Comparison of ENCODE assay signal across 22 cellular contexts in the genomic region with DNA sequence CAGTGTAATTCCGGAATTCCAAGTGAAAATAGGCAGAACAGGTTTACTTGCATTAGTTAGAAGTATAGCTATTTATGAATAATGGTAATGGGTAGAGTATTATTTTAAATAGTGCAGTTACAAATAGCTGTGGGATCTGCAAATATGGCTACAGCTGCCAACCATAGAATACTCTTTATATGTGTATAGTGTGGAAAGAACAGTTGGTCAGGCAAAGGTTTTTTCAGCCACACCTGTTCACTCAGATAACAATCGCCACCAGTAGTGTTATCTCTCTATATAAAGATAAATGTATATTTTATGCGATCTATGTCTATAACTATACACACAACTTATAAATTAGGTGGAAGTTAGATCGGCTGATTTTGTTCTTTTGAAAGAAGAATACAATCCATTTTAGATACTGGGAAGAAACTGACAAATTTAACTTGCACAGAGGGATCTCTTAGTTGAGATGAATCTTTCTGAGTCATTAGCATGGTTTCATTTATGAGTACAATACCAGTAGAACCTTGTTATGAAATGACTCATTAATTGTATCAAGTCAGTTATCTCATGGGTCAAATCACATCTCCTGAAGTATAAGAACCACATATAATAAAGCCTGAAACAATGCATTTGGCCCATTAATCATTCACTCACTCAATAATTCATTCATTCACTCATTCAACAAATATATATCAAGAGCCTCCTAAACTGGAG.
DNase-seq lines count a peak whose midpoint lies in the region; ATAC-seq lines count a peak whose summit lies in the region.
"Had no signal": no experiment of that assay in that cellular context is flagged by ENCODE, and none has a peak within 500 bp of the region (broad histone marks: within the 10 kb centered on the region; RNA-seq: fewer than 3 reads in every experiment).

No MANE protein-coding gene starts in this region.

- H3K27me3 ChIP-seq in CD8-positive, alpha-beta memory T cell (ENCODE audit: insufficient read depth, low read length, poor library complexity, severe bottlenecking), result no peaks in the 10 kb centered on the region
- H3K27me3 ChIP-seq: Peyer's patch, testis had no signal

- ATAC-seq in GM18868 (IDR thresholded peaks at IDR 0.05; ENCODE audit: unreplicated experiment) (peak; percentile 45), HG03520 (IDR thresholded peaks at IDR 0.05; ENCODE audit: unreplicated experiment) (peak; percentile 67)
- ATAC-seq: HCT116, lower lobe of right lung had no signal

- H3K36me3 ChIP-seq in CD8-positive, alpha-beta memory T cell (ENCODE audit: insufficient read depth, low read length), result no peaks in the 10 kb centered on the region
- H3K36me3 ChIP-seq: lower lobe of right lung, Peyer's patch, prostate gland had no signal

- no peak overlapping the region for H3K27ac ChIP-seq in CD8-positive, alpha-beta memory T cell (ENCODE audit: low read depth, low read length)
- H3K27ac ChIP-seq: lower lobe of right lung, prostate gland, testis had no signal

- POLR2A ChIA-PET in CD8-positive, alpha-beta memory T cell (lab: Charles Lee), result no interaction called here

- peaks cover 0 to 1% (median 0%) of the 10 kb centered on the region in 3 donors for H3K36me3 Mint-ChIP-seq in CD8-positive, alpha-beta memory T cell
- H3K36me3 Mint-ChIP-seq: immature natural killer cell had no signal

- no peak overlapping the region for H3K27ac Mint-ChIP-seq in CD8-positive, alpha-beta memory T cell
- H3K27ac Mint-ChIP-seq: CD4-positive, alpha-beta T cell; immature natural killer cell had no signal

- DNase-seq in amniotic epithelial cell (ENCODE audit: low read depth), result peak; percentile 20
- peak; percentile 54 for DNase-seq in kidney tubule cell (ENCODE audit: low spot score)
- DNase-seq in mucosa of gallbladder (ENCODE audit: low spot score), result no peak
- DNase-seq in NCI-H1048 (lab: John Stamatoyannopoulos, UW), result no peak
- DNase-seq in CD8-positive, alpha-beta memory T cell, result no peak
- DNase-seq: activated CD4-positive, alpha-beta T cell treated with anti-CD3 and anti-CD28 coated beads, Interleukin-2, amount 50 U/mL, for 1 hour; caudate nucleus; CD4-positive, alpha-beta T cell; foreskin melanocyte; immature natural killer cell; Kasumi-1; lower lobe of right lung; NCI-H1092 treated with DMSO at 0.1 percent for 48 hours; NCI-H2081; NCI-H446; Peyer's patch; stimulated activated CD4-positive, alpha-beta T cell treated with anti-CD3 and anti-CD28 coated beads, Interleukin-1b, Interleukin-23, amount 100 ng/mL, for 48 hours; testis had no signal

- H3K4me1 ChIP-seq in CD8-positive, alpha-beta memory T cell (ENCODE audit: insufficient read depth, low read length), result no peaks in the 10 kb centered on the region
- H3K4me1 ChIP-seq: lower lobe of right lung, prostate gland, testis had no signal

- H3K9me3 Mint-ChIP-seq in CD8-positive, alpha-beta memory T cell, result no peaks in the 10 kb centered on the region
- H3K9me3 Mint-ChIP-seq: CD4-positive, alpha-beta T cell had no signal

- H3K9me3 ChIP-seq in CD8-positive, alpha-beta memory T cell (ENCODE audit: low read length), result no peaks in the 10 kb centered on the region
- H3K9me3 ChIP-seq: lower lobe of right lung, Peyer's patch, prostate gland, testis had no signal

- H3K4me3 ChIP-seq in CD8-positive, alpha-beta memory T cell (ENCODE audit: low read length), result no peak overlapping the region
- H3K4me3 ChIP-seq: lower lobe of right lung, Peyer's patch, prostate gland, testis had no signal

- H3K4me3 Mint-ChIP-seq in CD8-positive, alpha-beta memory T cell, result no peak overlapping the region
- H3K4me3 Mint-ChIP-seq: CD4-positive, alpha-beta T cell; immature natural killer cell had no signal

- CTCF ChIA-PET in CD8-positive, alpha-beta memory T cell (lab: Charles Lee), result no interaction called here

- peaks cover 0 to 3% of the 10 kb centered on the region in 2 donors for H3K27me3 Mint-ChIP-seq in CD8-positive, alpha-beta memory T cell
- H3K27me3 Mint-ChIP-seq: CD4-positive, alpha-beta T cell had no signal

- no peaks in the 10 kb centered on the region for H3K4me1 Mint-ChIP-seq in CD8-positive, alpha-beta memory T cell
- H3K4me1 Mint-ChIP-seq: immature natural killer cell had no signal

Comparison
In these comparisons a context has a peak if more than half of its experiments do, and no peak if none do; other contexts are left out.
1. DNase-seq: peak in amniotic epithelial cell (single experiment) and kidney tubule cell (single experiment); none in mucosa of gallbladder (single experiment), NCI-H1048 (single experiment) and CD8-positive, alpha-beta memory T cell (0 of 5).